2 cellular contexts compared by ENCODE assay signal in genomic region chr15:90684281-90684680, GRCh38.
TF ChIP-seq lines count a peak whose summit lies in the region.

No MANE protein-coding gene starts in this region.

TF ChIP-seq in IMR-90, 13 proteins besides CTCF, POLR2A, EP300 and RAD21:
- TF ChIP-seq CEBPB (IDR thresholded peaks at IDR 0.05; ENCODE audit: low read depth, low read length) (no peak), SMC3 (IDR thresholded peaks at IDR 0.05; ENCODE audit: low read depth, low read length) (no peak), MXI1 (IDR thresholded peaks at IDR 0.05; ENCODE audit: borderline replicate concordance, low read depth, low read length) (no peak), USF2 (IDR thresholded peaks at IDR 0.05; ENCODE audit: low read depth, low read length) (no peak), RFX5 (IDR thresholded peaks at IDR 0.05; ENCODE audit: low read depth, low read length) (no peak), RCOR1 (IDR thresholded peaks at IDR 0.05; ENCODE audit: insufficient replicate concordance, low read length) (no peak), ELK1 (IDR thresholded peaks at IDR 0.05; ENCODE audit: borderline replicate concordance, low read depth, low read length) (no peak), FOS (IDR thresholded peaks at IDR 0.05; ENCODE audit: low read depth, low read length) (no peak), CHD1 (IDR thresholded peaks at IDR 0.05; ENCODE audit: low read depth, low read length) (no peak), NFE2L2 (IDR thresholded peaks at IDR 0.05; ENCODE audit: low read depth, low read length) (no peak), MAFK (IDR thresholded peaks at IDR 0.05; ENCODE audit: low read depth, low read length) (no peak), MAZ (IDR thresholded peaks at IDR 0.05; ENCODE audit: borderline replicate concordance, low read depth, low read length) (no peak), BHLHE40 (IDR thresholded peaks at IDR 0.05; ENCODE audit: low read depth, low read length) (no peak)

TF ChIP-seq in GM12878, 131 proteins besides CTCF, POLR2A, EP300 and RAD21:
- TF ChIP-seq CREB1 (IDR thresholded peaks at IDR 0.05; ENCODE audit: low read depth) = no peak
- TF ChIP-seq MLLT1 (IDR thresholded peaks at IDR 0.05) = no peak
- TF ChIP-seq IRF4 (IDR thresholded peaks at IDR 0.05; ENCODE audit: low read depth, low read length) = no peak
- no peak for TF ChIP-seq TARDBP (IDR thresholded peaks at IDR 0.05; ENCODE audit: borderline replicate concordance)
- no peak for TF ChIP-seq BCLAF1 (IDR thresholded peaks at IDR 0.05)
- TF ChIP-seq PRDM15 (CRISPR knock-in tag; IDR thresholded peaks at IDR 0.05) = no peak
- TF ChIP-seq NFXL1 (IDR thresholded peaks at IDR 0.05; ENCODE audit: borderline replicate concordance) = no peak
- TF ChIP-seq IKZF1 (conservative IDR thresholded peaks at IDR 0.05) = no peak
- TF ChIP-seq CBX3 (IDR thresholded peaks at IDR 0.05; ENCODE audit: borderline replicate concordance, low read depth) = no peak
